8 cellular contexts compared by ENCODE assay signal in the genomic region with DNA sequence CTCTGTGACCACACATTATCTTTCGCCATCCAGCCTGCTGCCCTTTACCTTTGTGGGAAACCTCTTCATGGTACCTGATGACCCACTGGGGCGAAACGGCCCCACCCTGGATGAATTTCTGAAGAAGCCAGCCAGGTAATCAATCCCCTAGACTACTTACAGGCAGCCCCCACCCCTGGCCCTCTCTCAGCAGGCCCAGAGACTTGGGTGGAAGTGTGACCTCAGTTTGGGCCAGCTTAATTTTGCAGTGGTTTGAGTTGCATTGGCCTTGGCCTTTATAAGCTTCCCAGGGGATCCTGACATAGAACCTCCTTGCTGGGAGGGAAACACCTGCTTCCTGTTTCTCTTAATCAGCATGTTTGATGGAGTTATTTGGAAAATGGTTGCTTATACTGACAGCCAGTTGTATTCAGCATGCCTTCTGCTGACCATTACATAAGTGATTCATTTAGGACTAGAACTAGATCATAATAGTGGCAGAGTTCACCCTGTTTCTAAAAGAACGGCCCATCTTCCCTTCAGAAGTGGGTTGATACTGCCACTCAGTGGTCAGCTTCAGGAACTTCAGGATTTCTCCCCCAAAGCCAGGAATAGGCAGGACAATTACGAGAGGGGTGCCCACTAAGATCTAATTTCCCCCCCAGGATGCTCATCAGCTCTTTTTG. TPM values are rescaled to one million over a fixed set of nuclear protein-coding genes. Genes with fewer than 3 reads are reported as not detected.
A peak's percentile ranks its signal among the peaks of the same experiment; 100 is the strongest.
DNase-seq lines count a peak whose midpoint lies in the region; ATAC-seq, FAIRE-seq and TF ChIP-seq lines count a peak whose summit lies in the region.

No MANE protein-coding gene starts in this region.

- H3K4me2 ChIP-seq in KMS-11 (no peak overlapping the region), smooth muscle cell (no peak overlapping the region)

- DNase-seq in AG08395 (ENCODE audit: low spot score): peak; percentile 87
- peak; percentile 19 for DNase-seq in GM12864 (ENCODE audit: low read depth)
- peak; percentile 31 for DNase-seq in RCC 7860 (ENCODE audit: low spot score)
- DNase-seq in MCF 10A (ENCODE audit: unreplicated experiment): peak; percentile 81
- peak; percentile 49 to 61 (median 59) for DNase-seq in immature natural killer cell
- no peak for DNase-seq in smooth muscle cell (lab: John Stamatoyannopoulos, UW; ENCODE audit: unreplicated experiment)

- intact Hi-C loops in MCF 10A (cut with micrococcal nuclease): loop anchor here (1.0 kb wide), 3 partner anchors 71 to 108 kb away; no protein-coding TSS in a partner anchor

- peak; percentile 76 for TF ChIP-seq CTCF in GM12864 (IDR thresholded peaks at IDR 0.05; ENCODE audit: low read depth, low read length, missing control alignments)
- peak; percentile 57 for TF ChIP-seq CTCF in KMS-11 (conservative IDR thresholded peaks at IDR 0.05; ENCODE audit: low read depth, low read length)
- TF ChIP-seq CTCF in MCF 10A (IDR thresholded peaks at IDR 0.05; ENCODE audit: unreplicated experiment): peak; percentile 82
- peak; percentile 62 for TF ChIP-seq CTCF in smooth muscle cell (IDR thresholded peaks at IDR 0.05; ENCODE audit: borderline replicate concordance, insufficient read depth, poor library complexity, severe bottlenecking)

- H3K27ac ChIP-seq in KMS-11: no peak overlapping the region
- no peak overlapping the region for H3K27ac ChIP-seq in smooth muscle cell (ENCODE audit: low read depth)

- peaks cover 18% of the 10 kb centered on the region for H3K4me1 ChIP-seq in KMS-11 (ENCODE audit: low read depth, poor library complexity, severe bottlenecking)
- peaks cover 4% of the 10 kb centered on the region for H3K4me1 ChIP-seq in smooth muscle cell (ENCODE audit: low read depth)

- peaks cover 14% of the 10 kb centered on the region for H3F3A ChIP-seq in smooth muscle cell (ENCODE audit: low read depth)

- no peaks in the 10 kb centered on the region for H3K9me3 ChIP-seq in smooth muscle cell (replicated peaks; ENCODE audit: low read depth)

- H3K4me3 ChIP-seq in GM12864 (ENCODE audit: low read depth, low read length): no peak overlapping the region
- H3K4me3 ChIP-seq in KMS-11 (IDR thresholded peaks at IDR 0.05; ENCODE audit: insufficient read depth, low read depth, low read length): no peak overlapping the region
- H3K4me3 ChIP-seq in smooth muscle cell: no peak overlapping the region

- H3K4me1 Mint-ChIP-seq in MCF 10A (ENCODE audit: insufficient read depth, unreplicated experiment) (peaks cover 19% of the 10 kb centered on the region), immature natural killer cell (peaks cover 47 to 58% of the 10 kb centered on the region in 2 donors)

- H3K36me3 Mint-ChIP-seq in MCF 10A (ENCODE audit: insufficient read depth, unreplicated experiment) (peaks cover 88% of the 10 kb centered on the region), immature natural killer cell (peaks cover 15 to 52% (median 22%) of the 10 kb centered on the region in 3 donors)

- H3K9me3 Mint-ChIP-seq in MCF 10A (ENCODE audit: unreplicated experiment): no peaks in the 10 kb centered on the region
- H3K9me3 Mint-ChIP-seq in immature natural killer cell: no peaks in the 10 kb centered on the region

- ATAC-seq in HG03196 (IDR thresholded peaks at IDR 0.05; ENCODE audit: unreplicated experiment): no peak

- H3K4me3 Mint-ChIP-seq in MCF 10A (ENCODE audit: unreplicated experiment) (no peak overlapping the region), immature natural killer cell (peak overlapping the region in 1 of 5 donors; percentile 46)

- H3K27me3 Mint-ChIP-seq in MCF 10A (ENCODE audit: insufficient read depth, unreplicated experiment) (no peaks in the 10 kb centered on the region), immature natural killer cell (ENCODE audit: low read depth in 3 of 3) (peaks cover 3 to 6% (median 4%) of the 10 kb centered on the region in 3 donors)

- no peaks in the 10 kb centered on the region for H4K20me1 ChIP-seq in KMS-11 (ENCODE audit: insufficient read depth)
- H4K20me1 ChIP-seq in smooth muscle cell (ENCODE audit: low read depth): peaks cover 27% of the 10 kb centered on the region

- WGBS in smooth muscle cell (ENCODE audit: low lambda C conversion rate): 76% methylated on average over 5 of the region's 5 CpGs

- H3K36me3 ChIP-seq in KMS-11 (ENCODE audit: insufficient read depth) (no peaks in the 10 kb centered on the region), smooth muscle cell (ENCODE audit: low read depth) (no peaks in the 10 kb centered on the region)

- H3K27me3 ChIP-seq in KMS-11 (ENCODE audit: insufficient read depth, low read depth) (no peaks in the 10 kb centered on the region), smooth muscle cell (ENCODE audit: low read depth) (no peaks in the 10 kb centered on the region)

- no peak overlapping the region for H3K27ac Mint-ChIP-seq in MCF 10A (ENCODE audit: low read depth, unreplicated experiment)
- peak overlapping the region; percentile 33 to 80 (median 72) for H3K27ac Mint-ChIP-seq in immature natural killer cell

- no TSS peak for BruUV-seq in MCF 10A (replicated peaks; lab: Mats Ljungman, UMichigan)

- CTCF ChIA-PET in MCF 10A (lab: Yijun Ruan, JAX): interaction anchor here (0.6 to 12.0 kb wide), 39 partner anchors 10 to 876 kb away, joined by 3 to 626 read pairs (median 5); a partner anchor contains a TSS

- no peak for FAIRE-seq in RCC 7860 (lab: Jason Lieb, UNC)

- POLR2A ChIA-PET in MCF 10A (lab: Yijun Ruan, JAX): interaction anchor here (0.6 to 3.0 kb wide), 15 partner anchors 10 to 248 kb away, joined by 3 to 18 read pairs (median 5); a partner anchor contains a TSS

- no peak overlapping the region for H2AFZ ChIP-seq in KMS-11 (ENCODE audit: low read depth)
- H2AFZ ChIP-seq in smooth muscle cell (ENCODE audit: low read depth): no peak overlapping the region

- H3K9ac ChIP-seq in KMS-11: no peak overlapping the region
- H3K9ac ChIP-seq in smooth muscle cell (ENCODE audit: low read depth): no peak overlapping the region

- H3K79me2 ChIP-seq in KMS-11 (ENCODE audit: insufficient read depth, low read depth): no peaks in the 10 kb centered on the region
- peaks cover 13% of the 10 kb centered on the region for H3K79me2 ChIP-seq in smooth muscle cell (ENCODE audit: low read depth)

RNA-seq across cellular contexts. Expression of a gene that starts 6.1 kb away (rescaled TPM):
- total RNA-seq in MCF 10A (2022) (53.2 and 58.7 TPM in 2 replicates), smooth muscle cell (20.9 and 21.6 TPM in 2 replicates)
- polyA plus RNA-seq in immature natural killer cell (10 to 100 TPM; 62.2 to 91.2 (median 82.6) TPM), smooth muscle cell (62.6 and 78.8 TPM in 2 replicates)

RNA-seq across cellular contexts. Expression of a gene that starts 6.7 kb away (rescaled TPM):
- total RNA-seq in MCF 10A (2022) (63.0 TPM in 2 replicates), smooth muscle cell (43.1 and 55.7 TPM in 2 replicates)
- polyA plus RNA-seq in immature natural killer cell (10 to 100 TPM; 12.5 to 28.0 (median 25.6) TPM), smooth muscle cell (28.2 and 34.8 TPM in 2 replicates)

RNA-seq across cellular contexts. Expression of a gene that starts 7.0 kb away (rescaled TPM):
- total RNA-seq in MCF 10A (2022) (2.4 TPM in 2 replicates), smooth muscle cell (1.1 and 3.0 TPM in 2 replicates)
- polyA plus RNA-seq in immature natural killer cell (not detected), smooth muscle cell (1.6 and 2.5 TPM in 2 replicates)

RNA-seq across cellular contexts. Expression of a gene that starts 37.7 kb away (rescaled TPM):
- total RNA-seq in MCF 10A (2022): not detected in 2 replicates
- polyA plus RNA-seq in immature natural killer cell: under 1 TPM in 2 of 3 donors, not detected in 1; 0.18 TPM
- total RNA-seq in smooth muscle cell: 38.0 and 41.1 TPM in 2 replicates
- polyA plus RNA-seq in smooth muscle cell: 29.5 and 30.3 TPM in 2 replicates
